8 cellular contexts compared by ENCODE assay signal in the genomic region with DNA sequence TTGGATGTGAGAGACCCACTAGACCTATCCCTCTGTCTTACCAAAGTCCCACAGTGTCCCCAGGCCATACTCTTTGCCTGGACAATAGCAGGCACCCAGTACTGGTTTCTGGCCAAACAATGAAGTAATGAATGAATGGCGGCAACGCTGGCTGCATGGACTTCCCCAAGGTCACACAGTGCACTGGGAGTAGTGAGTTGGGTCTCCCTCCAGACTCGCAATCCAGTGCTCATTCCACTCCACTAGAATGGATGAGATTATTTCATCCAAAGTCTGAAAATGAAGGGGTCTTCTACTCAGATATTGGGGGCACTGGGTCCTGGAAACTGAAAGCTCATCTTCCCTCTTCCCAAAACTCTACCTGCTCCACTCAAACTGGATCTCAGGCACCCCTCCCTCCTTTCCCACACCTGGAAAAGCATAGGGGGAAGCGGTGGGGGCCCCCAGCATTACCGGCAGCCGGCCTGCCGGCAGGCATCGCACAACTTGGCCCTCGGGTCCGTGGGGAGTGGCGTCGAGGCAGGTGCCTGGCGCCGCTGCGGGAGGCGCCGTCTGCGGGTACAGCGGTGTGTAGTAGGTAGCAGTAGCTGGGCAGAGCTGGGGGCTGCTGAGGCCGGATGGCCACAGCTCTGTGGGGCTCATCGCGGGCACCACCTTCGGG. TPM values are rescaled to one million over a fixed set of nuclear protein-coding genes. Genes with fewer than 3 reads are reported as not detected.
DNase-seq lines count a peak whose midpoint lies in the region; ATAC-seq, FAIRE-seq and TF ChIP-seq lines count a peak whose summit lies in the region.

No MANE protein-coding gene starts in this region.

- no peak for FAIRE-seq in bronchial epithelial cell (lab: Jason Lieb, UNC)

- peaks cover 9% of the 10 kb centered on the region for H3K27me3 Mint-ChIP-seq in nephron (ENCODE audit: low read depth)

- H3K36me3 Mint-ChIP-seq in nephron (ENCODE audit: low read depth), result no peaks in the 10 kb centered on the region

- H3K9me3 Mint-ChIP-seq in nephron, result no peaks in the 10 kb centered on the region

- H3K4me3 Mint-ChIP-seq in nephron, result peak overlapping the region; percentile 75 to 82 (median 81)

- TF ChIP-seq CTCF in bronchial epithelial cell (IDR thresholded peaks at IDR 0.05; ENCODE audit: insufficient read depth, low read length, severe bottlenecking) (no peak), nephron (IDR thresholded peaks at IDR 0.05; ENCODE audit: unreplicated experiment in 3 of 3) (no peak)

- peaks cover 51% of the 10 kb centered on the region for H3K4me1 Mint-ChIP-seq in nephron

- DNase-seq in DMS79 treated with DMSO at 0.1 percent for 48 hours (lab: John Stamatoyannopoulos, UW) (peak; percentile 59), DMS79 (lab: John Stamatoyannopoulos, UW) (no peak), NAMALWA (ENCODE audit: low spot score) (peak; percentile 65), bronchial epithelial cell (ENCODE audit: low read depth) (no peak), SIG-M5 treated with dmso at 0.1 percent for 504 hours (lab: John Stamatoyannopoulos, UW; ENCODE audit: unreplicated experiment) (no peak), NCI-H187 treated with DMSO at 0.1 percent for 48 hours (lab: John Stamatoyannopoulos, UW) (no peak)

- H3K4me3 ChIP-seq in bronchial epithelial cell (ENCODE audit: low read depth, low read length), result peak overlapping the region; percentile 39

- H3K36me3 ChIP-seq in bronchial epithelial cell (ENCODE audit: control insufficient read depth, insufficient read depth, low read length), result no peaks in the 10 kb centered on the region

- H3K27ac Mint-ChIP-seq in nephron, result no peak overlapping the region

- ATAC-seq in HG03520 (IDR thresholded peaks at IDR 0.05; ENCODE audit: unreplicated experiment), result no peak

- H3K27me3 ChIP-seq in bronchial epithelial cell (ENCODE audit: control insufficient read depth, insufficient read depth, low read length), result peaks cover 3% of the 10 kb centered on the region

RNA-seq across cellular contexts. Expression of a gene that starts 0.8 kb away (rescaled TPM):
- under 0.01 and 0.38 TPM in 2 replicates for total RNA-seq in bronchial epithelial cell

RNA-seq across cellular contexts. Expression of a gene that starts 29.1 kb away (rescaled TPM):
- total RNA-seq in bronchial epithelial cell, result 36.5 and 47.4 TPM in 2 replicates

RNA-seq across cellular contexts. Expression of a gene that starts 46.2 kb away (rescaled TPM):
- 1.8 and 21.4 TPM in 2 replicates for total RNA-seq in bronchial epithelial cell

Comparison
In these comparisons a context has a peak if more than half of its experiments do, and no peak if none do; other contexts are left out.
1. DNase-seq: peak in DMS79 treated with DMSO at 0.1 percent for 48 hours (single experiment) and NAMALWA (single experiment); none in DMS79 (single experiment), bronchial epithelial cell (single experiment), SIG-M5 treated with dmso at 0.1 percent for 504 hours (single experiment) and NCI-H187 treated with DMSO at 0.1 percent for 48 hours (single experiment).